Comparison of ENCODE assay signal across 8 cellular contexts in genomic region chr15:59528965-59529402, GRCh38.
A peak's percentile ranks its signal among the peaks of the same experiment; 100 is the strongest.
DNase-seq lines count a peak whose midpoint lies in the region; ATAC-seq, FAIRE-seq and TF ChIP-seq lines count a peak whose summit lies in the region.

No MANE protein-coding gene starts in this region.

- TF ChIP-seq POLR2A in NB4 (IDR thresholded peaks at IDR 0.05; ENCODE audit: extremely low read depth, insufficient read length) (no peak), gastroesophageal sphincter (IDR thresholded peaks at IDR 0.05) (no peak)

- H3K27ac ChIP-seq in gastroesophageal sphincter (no peak overlapping the region), osteoblast (ENCODE audit: low read depth, low read length) (no peak overlapping the region), tibial artery (no peak overlapping the region)

- H3K79me2 ChIP-seq in osteoblast (ENCODE audit: insufficient read depth, low read length): no peaks in the 10 kb centered on the region

- H2AFZ ChIP-seq in osteoblast (ENCODE audit: low read length): no peak overlapping the region

- no peak overlapping the region for H3K4me3 ChIP-seq in NB4 (ENCODE audit: low read depth, low read length)
- no peak overlapping the region for H3K4me3 ChIP-seq in gastroesophageal sphincter
- no peak overlapping the region for H3K4me3 ChIP-seq in osteoblast (ENCODE audit: insufficient read depth, low read length)
- no peak overlapping the region for H3K4me3 ChIP-seq in tibial artery

- no peaks in the 10 kb centered on the region for H3K36me3 ChIP-seq in gastroesophageal sphincter
- H3K36me3 ChIP-seq in osteoblast (ENCODE audit: insufficient read depth, low read length): no peaks in the 10 kb centered on the region
- H3K36me3 ChIP-seq in tibial artery: no peaks in the 10 kb centered on the region

- intact Hi-C loops in tibial artery (cut with DNase I; ENCODE audit: low total_unique reads): no loop called here

- TF ChIP-seq CTCF in NB4 (IDR thresholded peaks at IDR 0.05; ENCODE audit: low read depth, low read length) (peak; percentile 66), gastroesophageal sphincter (IDR thresholded peaks at IDR 0.05) (peak; percentile 49 to 85 (median 80)), osteoblast (IDR thresholded peaks at IDR 0.05; ENCODE audit: extremely low read depth, low read depth, low read length) (peak; percentile 88), tibial artery (IDR thresholded peaks at IDR 0.05) (peak; percentile 78 to 80)

- H3K9me3 ChIP-seq in gastroesophageal sphincter (no peaks in the 10 kb centered on the region), osteoblast (ENCODE audit: low read depth, low read length) (no peaks in the 10 kb centered on the region), tibial artery (no peaks in the 10 kb centered on the region)

- H3K27me3 ChIP-seq in gastroesophageal sphincter (peaks cover 5% of the 10 kb centered on the region), osteoblast (ENCODE audit: insufficient read depth, low read length) (peaks cover 11% of the 10 kb centered on the region), tibial artery (peaks cover 0 to 7% of the 10 kb centered on the region in 2 donors)

- no peak overlapping the region for H3K4me2 ChIP-seq in osteoblast (ENCODE audit: insufficient read depth, low read length)

- H4K20me1 ChIP-seq in osteoblast (ENCODE audit: insufficient read depth, low read length): no peaks in the 10 kb centered on the region

- DNase-seq in GM18507 (ENCODE audit: extremely low spot score, insufficient read length, low read depth) (peak; percentile 39), NB4 (ENCODE audit: low read depth) (peak; percentile 69), SK-N-DZ (ENCODE audit: low spot score) (peak; percentile 81), osteoblast (ENCODE audit: insufficient read length, low spot score, missing footprints) (peak; percentile 87), tibial artery (peak; percentile 85 to 86)
- DNase-seq in activated gamma-delta T cell treated with anti-CD3 and anti-CD28 coated beads, Interleukin-2, amount 50 U/mL, for 16 hours (ENCODE audit: low read depth): peak; percentile 57

- peak; percentile 96 for ATAC-seq in gastroesophageal sphincter
- no peak for ATAC-seq in HG03457 (IDR thresholded peaks at IDR 0.05; ENCODE audit: unreplicated experiment)

- TF ChIP-seq EP300 in gastroesophageal sphincter (IDR thresholded peaks at IDR 0.05): no peak

- peak; percentile 91 for FAIRE-seq in GM18507 (lab: Jason Lieb, UNC)

- H3K4me1 ChIP-seq in gastroesophageal sphincter: no peaks in the 10 kb centered on the region
- no peaks in the 10 kb centered on the region for H3K4me1 ChIP-seq in osteoblast (ENCODE audit: insufficient read depth, low read length)
- no peaks in the 10 kb centered on the region for H3K4me1 ChIP-seq in tibial artery

- 9 to 16% methylated on average over 7 to 8 of the region's 8 CpGs for WGBS in gastroesophageal sphincter (ENCODE audit: low coverage in 1 of 2), 2 donors
